13 cellular contexts compared by ENCODE assay signal in the genomic region with DNA sequence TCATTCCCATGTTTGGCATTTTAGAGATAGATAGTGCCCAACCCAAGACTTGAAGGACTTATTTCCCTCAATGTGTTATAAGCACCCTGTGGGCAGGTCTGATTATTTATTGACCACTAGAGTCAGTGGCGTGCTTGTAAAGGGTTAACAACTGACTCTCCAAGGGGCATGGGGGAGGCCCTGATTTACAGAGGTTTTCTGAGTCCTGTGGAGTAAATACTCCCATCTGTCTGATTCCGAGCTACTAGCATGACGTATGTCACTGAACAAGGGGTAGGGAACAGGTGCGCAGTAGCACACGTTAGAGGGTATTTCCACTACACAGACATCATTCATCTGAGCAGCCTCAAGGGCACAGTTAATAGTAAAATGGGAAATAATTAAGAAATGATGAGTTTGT. TPM values are rescaled to one million over a fixed set of nuclear protein-coding genes. Genes with fewer than 3 reads are reported as not detected.
DNase-seq lines count a peak whose midpoint lies in the region; ATAC-seq and TF ChIP-seq lines count a peak whose summit lies in the region.
"Had no signal": no experiment of that assay in that cellular context is flagged by ENCODE, and none has a peak within 500 bp of the region (broad histone marks: within the 10 kb centered on the region; RNA-seq: fewer than 3 reads in every experiment).

No MANE protein-coding gene starts in this region.

- DNase-seq in left ventricle myocardium inferior (no peak), left cardiac atrium (no peak), brain microvascular endothelial cell (no peak), osteoblast (ENCODE audit: insufficient read length, low spot score, missing footprints) (no peak), nucleus accumbens (lab: John Stamatoyannopoulos, UW) (no peak), DMS114 treated with DMSO at 0.1 percent for 48 hours (lab: John Stamatoyannopoulos, UW; ENCODE audit: unreplicated experiment) (no peak)
- DNase-seq: activated naive CD4-positive, alpha-beta T cell treated with anti-CD3 and anti-CD28 coated beads for 36 hours; kidney glomerular epithelial cell; naive B cell; NCI-H226; stimulated activated CD4-positive, alpha-beta T cell treated with anti-CD3 and anti-CD28 coated beads, Interleukin-4, amount 100 ng/mL, for 1 hour had no signal

- H3K79me2 ChIP-seq in osteoblast (ENCODE audit: insufficient read depth, low read length): no peaks in the 10 kb centered on the region

- TF ChIP-seq CTCF in left ventricle myocardium inferior (IDR thresholded peaks at IDR 0.05; ENCODE audit: borderline replicate concordance) (no peak), brain microvascular endothelial cell (IDR thresholded peaks at IDR 0.05; ENCODE audit: low read depth, low read length, missing control alignments) (no peak), osteoblast (IDR thresholded peaks at IDR 0.05; ENCODE audit: extremely low read depth, low read depth, low read length) (no peak)

- H3K9me3 ChIP-seq in left ventricle myocardium inferior (replicated peaks) (no peaks in the 10 kb centered on the region), osteoblast (ENCODE audit: low read depth, low read length) (no peaks in the 10 kb centered on the region)

- H2AFZ ChIP-seq in osteoblast (ENCODE audit: low read length): no peak overlapping the region

- H4K20me1 ChIP-seq in osteoblast (ENCODE audit: insufficient read depth, low read length): no peaks in the 10 kb centered on the region

- H3K27me3 ChIP-seq in left ventricle myocardium inferior (ENCODE audit: low read depth) (no peaks in the 10 kb centered on the region), brain microvascular endothelial cell (replicated peaks) (no peaks in the 10 kb centered on the region), osteoblast (ENCODE audit: insufficient read depth, low read length) (no peaks in the 10 kb centered on the region)

- H3K4me1 ChIP-seq in left ventricle myocardium inferior (peaks cover 49% of the 10 kb centered on the region), osteoblast (ENCODE audit: insufficient read depth, low read length) (peaks cover 68% of the 10 kb centered on the region)

- peak overlapping the region; percentile 79 for H3K4me2 ChIP-seq in osteoblast (ENCODE audit: insufficient read depth, low read length)

- intact Hi-C loops in left ventricle myocardium inferior (cut with micrococcal nuclease) (loop anchor here (5.0 kb wide), 1 partner anchor 177 kb away; no protein-coding TSS in a partner anchor), left cardiac atrium (cut with DNase I) (no loop called here)

- peak overlapping the region; percentile 63 for H3K27ac ChIP-seq in left ventricle myocardium inferior (replicated peaks)
- H3K27ac ChIP-seq in brain microvascular endothelial cell: peak overlapping the region; percentile 93
- H3K27ac ChIP-seq in osteoblast (ENCODE audit: low read depth, low read length): peak overlapping the region; percentile 85

- no peaks in the 10 kb centered on the region for H3K36me3 ChIP-seq in left ventricle myocardium inferior
- no peaks in the 10 kb centered on the region for H3K36me3 ChIP-seq in brain microvascular endothelial cell (replicated peaks)
- no peaks in the 10 kb centered on the region for H3K36me3 ChIP-seq in osteoblast (ENCODE audit: insufficient read depth, low read length)

- no peak overlapping the region for H3K4me3 ChIP-seq in left ventricle myocardium inferior
- no peak overlapping the region for H3K4me3 ChIP-seq in brain microvascular endothelial cell (ENCODE audit: low read depth, low read length)
- no peak overlapping the region for H3K4me3 ChIP-seq in osteoblast (ENCODE audit: insufficient read depth, low read length)

- ATAC-seq in left cardiac atrium (no peak), HG03025 (IDR thresholded peaks at IDR 0.05; ENCODE audit: low FRiP score, unreplicated experiment) (no peak), HG02884 (IDR thresholded peaks at IDR 0.05; ENCODE audit: unreplicated experiment) (no peak)

- in situ Hi-C loops in brain microvascular endothelial cell (cut with HindIII; ENCODE audit: low pct_ligation_motif_present, low sequenced_read_pairs): no loop called here

RNA-seq across cellular contexts. Expression of gene TRAM2, which starts 17.4 kb away (rescaled TPM):
- 11.0 TPM for total RNA-seq in left ventricle myocardium inferior
- total RNA-seq in left cardiac atrium: 10 to 100 TPM; 14.1 to 19.2 TPM
- total RNA-seq in osteoblast: 129 and 155 TPM in 2 replicates
